1 cellular context compared by ENCODE assay signal in genomic region chrX:101348452-101349222, GRCh38.
TF ChIP-seq lines count a peak whose summit lies in the region.

Gene TIMM8A, minus strand, starts transcription at chrX:101348742. Its CDS starts 78 bp downstream, at chrX:101348664.

TF ChIP-seq in HEK293, 187 proteins besides CTCF, POLR2A, EP300 and RAD21 (continued from another document):
- no peak for TF ChIP-seq ZBTB44 (tag by site-specific recombination; IDR thresholded peaks at IDR 0.05)
- peak; percentile 43 for TF ChIP-seq ZBTB26 (tag by site-specific recombination; optimal IDR thresholded peaks at IDR 0.05)
- TF ChIP-seq PRDM4 (tag by site-specific recombination; IDR thresholded peaks at IDR 0.05), result no peak
- TF ChIP-seq TRIM28 (IDR thresholded peaks at IDR 0.05; ENCODE audit: borderline replicate concordance, low read length), result no peak
- no peak for TF ChIP-seq ZBTB6 (tag by site-specific recombination; IDR thresholded peaks at IDR 0.05)
- TF ChIP-seq ZNF121 (tag by site-specific recombination; IDR thresholded peaks at IDR 0.05), result no peak
- TF ChIP-seq GLIS1 (tag by site-specific recombination; IDR thresholded peaks at IDR 0.05), result no peak
- TF ChIP-seq KLF16 (tag by site-specific recombination; IDR thresholded peaks at IDR 0.05), result peak; percentile 73
- TF ChIP-seq ZNF48 (tag by site-specific recombination; IDR thresholded peaks at IDR 0.05), result no peak
- no peak for TF ChIP-seq ZNF292 (tag by site-specific recombination; IDR thresholded peaks at IDR 0.05; ENCODE audit: borderline replicate concordance, low read depth)
- no peak for TF ChIP-seq ELK4 (IDR thresholded peaks at IDR 0.05; ENCODE audit: borderline replicate concordance, low read depth, low read length)
- TF ChIP-seq ZFP37 (tag by site-specific recombination; IDR thresholded peaks at IDR 0.05), result 0 out of 2 replicates have a peak, but pooled peaks have one; percentile 8
- TF ChIP-seq MYNN (tag by site-specific recombination; IDR thresholded peaks at IDR 0.05; ENCODE audit: borderline replicate concordance), result no peak
- TF ChIP-seq ZNF692 (tag by site-specific recombination; IDR thresholded peaks at IDR 0.05), result peak; percentile 97
- peak; percentile 53; the same call in 1 of the 2 replicates for TF ChIP-seq ZNF843 (tag by site-specific recombination; IDR thresholded peaks at IDR 0.05)
- TF ChIP-seq WT1 (tag by site-specific recombination; IDR thresholded peaks at IDR 0.05), result 0 out of 2 replicates have a peak, but pooled peaks have one; percentile 18
- TF ChIP-seq ZNF10 (tag by site-specific recombination; IDR thresholded peaks at IDR 0.05), result no peak
- peak; percentile 86 for TF ChIP-seq SP7 (tag by site-specific recombination; IDR thresholded peaks at IDR 0.05)
- TF ChIP-seq ZNF792 (tag by site-specific recombination; IDR thresholded peaks at IDR 0.05), result no peak
- TF ChIP-seq ZNF529 (tag by site-specific recombination; IDR thresholded peaks at IDR 0.05; ENCODE audit: insufficient replicate concordance), result no peak
- TF ChIP-seq ZNF274 (IDR thresholded peaks at IDR 0.05; ENCODE audit: low read length), result no peak
- TF ChIP-seq ZNF274 (tag by site-specific recombination; IDR thresholded peaks at IDR 0.05; ENCODE audit: borderline replicate concordance), result no peak
- TF ChIP-seq ZNF488 (tag by site-specific recombination; IDR thresholded peaks at IDR 0.05), result no peak
- TF ChIP-seq RBAK (tag by site-specific recombination; IDR thresholded peaks at IDR 0.05), result no peak
- TF ChIP-seq YY2 (tag by site-specific recombination; IDR thresholded peaks at IDR 0.05), result no peak
- no peak for TF ChIP-seq ZNF621 (tag by site-specific recombination; IDR thresholded peaks at IDR 0.05)
- TF ChIP-seq ZNF19 (tag by site-specific recombination; IDR thresholded peaks at IDR 0.05; ENCODE audit: low read depth), result no peak
- TF ChIP-seq KLF8 (tag by site-specific recombination; IDR thresholded peaks at IDR 0.05), result peak; percentile 84
- no peak for TF ChIP-seq ZNF391 (tag by site-specific recombination; IDR thresholded peaks at IDR 0.05; ENCODE audit: borderline replicate concordance, low read depth)
- TF ChIP-seq REPIN1 (tag by site-specific recombination; IDR thresholded peaks at IDR 0.05; ENCODE audit: low read depth), result no peak
- no peak for TF ChIP-seq ZNF473 (tag by site-specific recombination; IDR thresholded peaks at IDR 0.05)
- TF ChIP-seq ATF2 (tag by site-specific recombination; IDR thresholded peaks at IDR 0.05; ENCODE audit: low read depth), result no peak
- TF ChIP-seq ZNF549 (tag by site-specific recombination; IDR thresholded peaks at IDR 0.05), result no peak
- TF ChIP-seq TSHZ1 (tag by site-specific recombination; IDR thresholded peaks at IDR 0.05; ENCODE audit: borderline replicate concordance), result no peak
- peak; percentile 67; the same call in 1 of the 2 replicates for TF ChIP-seq ZNF394 (tag by site-specific recombination; IDR thresholded peaks at IDR 0.05; ENCODE audit: borderline replicate concordance)
- TF ChIP-seq ZNF521 (tag by site-specific recombination; IDR thresholded peaks at IDR 0.05), result no peak
- no peak for TF ChIP-seq HOXC10 (CRISPR knock-in tag; IDR thresholded peaks at IDR 0.05)
- peak; percentile 91 for TF ChIP-seq EGR2 (tag by site-specific recombination; IDR thresholded peaks at IDR 0.05; ENCODE audit: low read depth)
- TF ChIP-seq ZNF146 (tag by site-specific recombination; IDR thresholded peaks at IDR 0.05), result no peak
- peak; percentile 74 for TF ChIP-seq ZNF513 (tag by site-specific recombination; IDR thresholded peaks at IDR 0.05)
- no peak for TF ChIP-seq ZNF184 (tag by site-specific recombination; IDR thresholded peaks at IDR 0.05)
- TF ChIP-seq GLI2 (tag by site-specific recombination; IDR thresholded peaks at IDR 0.05; ENCODE audit: borderline replicate concordance, low read depth), result no peak
- TF ChIP-seq ZFP69B (tag by site-specific recombination; IDR thresholded peaks at IDR 0.05), result peak; percentile 97
- TF ChIP-seq ZNF174 (tag by site-specific recombination; IDR thresholded peaks at IDR 0.05), result no peak
- peak; percentile 89 for TF ChIP-seq SP2 (tag by site-specific recombination; IDR thresholded peaks at IDR 0.05)
- no peak for TF ChIP-seq ZNF311 (tag by site-specific recombination; IDR thresholded peaks at IDR 0.05; ENCODE audit: borderline replicate concordance)
- no peak for TF ChIP-seq ZNF16 (tag by site-specific recombination; IDR thresholded peaks at IDR 0.05; ENCODE audit: low read depth)
- TF ChIP-seq ZNF37A (tag by site-specific recombination; IDR thresholded peaks at IDR 0.05), result no peak
- no peak for TF ChIP-seq MZF1 (tag by site-specific recombination; IDR thresholded peaks at IDR 0.05; ENCODE audit: borderline replicate concordance)
- no peak for TF ChIP-seq ZBTB7A (tag by site-specific recombination; IDR thresholded peaks at IDR 0.05; ENCODE audit: low read depth)
